Comparison of ENCODE assay signal across 14 cellular contexts in the genomic region with DNA sequence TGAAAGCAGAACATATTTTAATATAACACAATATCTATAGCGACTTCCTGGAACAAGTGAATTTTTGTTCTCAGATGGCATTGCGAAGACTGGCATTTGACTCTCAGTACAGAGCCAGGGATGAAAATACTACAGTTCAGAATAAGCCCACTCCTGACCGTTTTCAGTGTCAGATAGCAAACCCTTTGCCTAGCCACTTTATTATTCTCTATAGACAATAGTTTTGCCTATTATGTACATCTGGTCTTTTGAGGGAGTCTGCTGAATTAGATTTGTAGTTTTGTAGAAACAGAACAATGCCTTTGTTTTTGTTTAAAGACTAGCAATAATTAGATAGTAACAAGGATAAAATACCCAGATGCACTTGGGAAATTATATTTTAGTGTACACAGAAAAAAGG. TPM values are rescaled to one million over a fixed set of nuclear protein-coding genes. Genes with fewer than 3 reads are reported as not detected.
DNase-seq lines count a peak whose midpoint lies in the region; ATAC-seq and TF ChIP-seq lines count a peak whose summit lies in the region.
"Had no signal": no experiment of that assay in that cellular context is flagged by ENCODE, and none has a peak within 500 bp of the region (broad histone marks: within the 10 kb centered on the region; RNA-seq: fewer than 3 reads in every experiment).

No MANE protein-coding gene starts in this region.

- H3K9me3 ChIP-seq in OCI-LY1 (ENCODE audit: low read length), result no peaks in the 10 kb centered on the region
- H3K9me3 ChIP-seq in endocrine pancreas (ENCODE audit: control insufficient read depth, low read length), result no peaks in the 10 kb centered on the region
- H3K9me3 ChIP-seq in left lung, result no peaks in the 10 kb centered on the region

- H3K36me3 Mint-ChIP-seq in GM23338 (ENCODE audit: low read depth) (peaks cover 18% of the 10 kb centered on the region), nephron (ENCODE audit: low read depth) (peaks cover 21% of the 10 kb centered on the region), T-cell (peaks cover 19% of the 10 kb centered on the region)

- H3F3A ChIP-seq in GM23338 (replicated peaks; ENCODE audit: low read depth), result 0 out of 2 replicates have a peak, but pooled peaks cover 6% of the 10 kb centered on the region
- H3F3A ChIP-seq in OCI-LY1 (ENCODE audit: insufficient read depth, low read length), result 0 out of 2 replicates have a peak, but pooled peaks cover 2% of the 10 kb centered on the region

- no peaks in the 10 kb centered on the region for H3K27me3 ChIP-seq in GM23338 (ENCODE audit: insufficient read depth)
- H3K27me3 ChIP-seq in OCI-LY1 (ENCODE audit: insufficient read depth, low read length), result no peaks in the 10 kb centered on the region
- H3K27me3 ChIP-seq in endocrine pancreas (ENCODE audit: control insufficient read depth, insufficient read depth, low read length), result no peaks in the 10 kb centered on the region
- peaks cover 0 to 11% of the 10 kb centered on the region in 2 donors for H3K27me3 ChIP-seq in left lung

- intact Hi-C loops in lower leg skin (cut with DNase I; ENCODE audit: low total_unique reads) (no loop called here), left lung (cut with DNase I) (no loop called here)

- H3K79me2 ChIP-seq in GM23338 (replicated peaks; ENCODE audit: insufficient read depth) (peaks cover 32% of the 10 kb centered on the region), OCI-LY1 (ENCODE audit: insufficient read depth, low read length) (no peaks in the 10 kb centered on the region)

- H3K36me3 ChIP-seq in GM23338 (ENCODE audit: insufficient read depth) (no peaks in the 10 kb centered on the region; the same call in 1 of the 2 replicates), OCI-LY1 (ENCODE audit: insufficient read depth, low read length) (peaks cover 16% of the 10 kb centered on the region; the same call in 1 of the 2 replicates), endocrine pancreas (ENCODE audit: control insufficient read depth, insufficient read depth, low read length) (no peaks in the 10 kb centered on the region), left lung (peaks cover 0 to 12% of the 10 kb centered on the region in 2 donors)

- no peak for ATAC-seq in GM23338
- no peak for ATAC-seq in left lung
- no peak for ATAC-seq in T-cell (replicated peaks in 1 of 4)
- ATAC-seq: activated T-cell treated with anti-CD3 and anti-CD28 coated beads, Interleukin-2, amount 50 U/mL, for 4 hours; stimulated activated effector memory CD8-positive, alpha-beta T cell treated with anti-CD3 and anti-CD28 coated beads, Interleukin-12 subunit alpha, Interleukin-12 subunit beta, amount 100 ng/mL, for 72 hours had no signal

- H3K27me3 Mint-ChIP-seq in GM23338 (ENCODE audit: insufficient read depth, low read depth, poor library complexity), result peaks cover 3% of the 10 kb centered on the region
- no peaks in the 10 kb centered on the region for H3K27me3 Mint-ChIP-seq in nephron (ENCODE audit: low read depth)
- no peaks in the 10 kb centered on the region for H3K27me3 Mint-ChIP-seq in T-cell

- no peaks in the 10 kb centered on the region for H4K20me1 ChIP-seq in GM23338 (replicated peaks; ENCODE audit: insufficient read depth)
- H4K20me1 ChIP-seq in OCI-LY1 (ENCODE audit: insufficient read depth, low read length), result no peaks in the 10 kb centered on the region

- H3K4me3 Mint-ChIP-seq in GM23338 (peak overlapping the region; percentile 85; the same call in 2 of the 3 replicates), nephron (peak overlapping the region in 2 of 3 experiments; percentile 89 to 93), T-cell (no peak overlapping the region)

- H3K27ac Mint-ChIP-seq in GM23338 (no peak overlapping the region), nephron (no peak overlapping the region), T-cell (no peak overlapping the region)

- H3K27ac ChIP-seq in GM23338 (ENCODE audit: low read depth), result no peak overlapping the region
- H3K27ac ChIP-seq in OCI-LY1 (ENCODE audit: low read depth, low read length, poor library complexity, severe bottlenecking), result no peak overlapping the region
- H3K27ac ChIP-seq in left lung, result no peak overlapping the region

- DNase-seq in GM23338 (ENCODE audit: low spot score), result no peak
- no peak for DNase-seq in lower leg skin (ENCODE audit: low spot score in 2 of 2)
- DNase-seq in Kasumi-1 (lab: John Stamatoyannopoulos, UW), result no peak
- DNase-seq in left lung, result no peak
- no peak for DNase-seq in T-cell
- DNase-seq: activated CD4-positive, alpha-beta T cell treated with anti-CD3 and anti-CD28 coated beads for 1 hour; activated T-cell treated with anti-CD3 and anti-CD28 coated beads, Interleukin-2, amount 50 U/mL, for 4 hours; anterior cingulate cortex; dermis blood vessel endothelial cell; NCI-H2171 treated with DMSO at 0.1 percent for 48 hours had no signal

- peaks cover 12% of the 10 kb centered on the region for H3K4me1 ChIP-seq in GM23338 (ENCODE audit: insufficient read depth)
- H3K4me1 ChIP-seq in OCI-LY1 (ENCODE audit: insufficient read depth, low read length, severe bottlenecking), result peaks cover 34% of the 10 kb centered on the region
- peaks cover 31% of the 10 kb centered on the region for H3K4me1 ChIP-seq in endocrine pancreas (ENCODE audit: control insufficient read depth, insufficient read depth, low read length)
- peaks cover 10 to 26% of the 10 kb centered on the region in 2 donors for H3K4me1 ChIP-seq in left lung

- H3K4me2 ChIP-seq in GM23338, result peak overlapping the region; percentile 76
- H3K4me2 ChIP-seq in OCI-LY1 (ENCODE audit: low read length), result peak overlapping the region; percentile 80

- H3K4me1 Mint-ChIP-seq in GM23338, result peaks cover 16% of the 10 kb centered on the region
- H3K4me1 Mint-ChIP-seq in nephron, result peaks cover 36% of the 10 kb centered on the region
- H3K4me1 Mint-ChIP-seq in T-cell, result peaks cover 37 to 42% (median 41%) of the 10 kb centered on the region in 3 donors

- H2AFZ ChIP-seq in GM23338, result no peak overlapping the region
- no peak overlapping the region for H2AFZ ChIP-seq in OCI-LY1 (ENCODE audit: low read length)

- H3K9ac ChIP-seq in OCI-LY1 (ENCODE audit: low read length) (no peak overlapping the region), endocrine pancreas (ENCODE audit: control insufficient read depth, insufficient read depth, low read length) (no peak overlapping the region)

- WGBS in lower leg skin, 2 donors, result 87 to 92% methylated on average over 3 of the region's 3 CpGs

- POLR2A ChIA-PET in T-cell (lab: Charles Lee), result no interaction called here

- H3K9me3 Mint-ChIP-seq in GM23338, result no peaks in the 10 kb centered on the region
- no peaks in the 10 kb centered on the region for H3K9me3 Mint-ChIP-seq in nephron
- H3K9me3 Mint-ChIP-seq in T-cell, result no peaks in the 10 kb centered on the region
- H3K9me3 Mint-ChIP-seq: activated T-cell treated with anti-CD3 and anti-CD28 coated beads, Interleukin-2, amount 50 U/mL, for 4 hours; stimulated activated effector memory CD8-positive, alpha-beta T cell treated with anti-CD3 and anti-CD28 coated beads, Interleukin-12 subunit alpha, Interleukin-12 subunit beta, amount 100 ng/mL, for 72 hours had no signal

- CTCF ChIA-PET in T-cell (lab: Charles Lee), result interaction anchor here in 1 of 2 donors (0.6 kb wide), 1 partner anchor 496 kb away, joined by 3 read pairs; no protein-coding TSS in a partner anchor

- no peak for TF ChIP-seq CTCF in GM23338 (conservative IDR thresholded peaks at IDR 0.05; ENCODE audit: low read depth in 2 of 2)
- no peak for TF ChIP-seq CTCF in OCI-LY1 (IDR thresholded peaks at IDR 0.05; ENCODE audit: low read length)
- TF ChIP-seq CTCF in nephron (IDR thresholded peaks at IDR 0.05; ENCODE audit: unreplicated experiment in 3 of 3), result no peak
- TF ChIP-seq CTCF in lower leg skin (IDR thresholded peaks at IDR 0.05), result no peak
- TF ChIP-seq CTCF in left lung (IDR thresholded peaks at IDR 0.05), result no peak

- no peaks in the 10 kb centered on the region for H3K9me2 ChIP-seq in GM23338 (ENCODE audit: insufficient read depth)
- no peaks in the 10 kb centered on the region for H3K9me2 ChIP-seq in OCI-LY1 (ENCODE audit: low read depth, low read length)

- peak overlapping the region; percentile 83 for H3K4me3 ChIP-seq in GM23338
- H3K4me3 ChIP-seq in OCI-LY1 (ENCODE audit: low read depth, low read length, poor library complexity, severe bottlenecking), result peak overlapping the region; percentile 73
- H3K4me3 ChIP-seq in endocrine pancreas (ENCODE audit: control insufficient read depth, insufficient read depth, low read length), result peak overlapping the region; percentile 81
- no peak overlapping the region for H3K4me3 ChIP-seq in lower leg skin (ENCODE audit: low read depth, poor library complexity, severe bottlenecking)
- no peak overlapping the region for H3K4me3 ChIP-seq in left lung

- TF ChIP-seq POLR2A in lower leg skin (IDR thresholded peaks at IDR 0.05), result no peak

TF ChIP-seq in GM23338, 12 proteins besides CTCF, POLR2A, EP300 and RAD21 (continues in another document):
- TF ChIP-seq STAT1 (IDR thresholded peaks at IDR 0.05; ENCODE audit: unreplicated experiment), result no peak

RNA-seq across cellular contexts. Expression of gene MINPP1, which starts 2.3 kb away (rescaled TPM):
- 39.3 and 43.0 TPM in 2 replicates for total RNA-seq in GM23338 (2014; rRNA removed; shearing (Covaris generic))
- 27.0 TPM in 2 replicates for polyA plus RNA-seq in GM23338 (2016; fragmentation: Nextera tagmentation; extraction: Ambion mirVana)
- total RNA-seq in lower leg skin (10 to 100 TPM; 10.8 to 40.3 (median 23.7) TPM), left lung (10 to 100 TPM; 16.8 to 19.5 TPM), T-cell (1 to 10 TPM; 2.9 to 9.6 (median 8.8) TPM)

Comparison
In these comparisons a context has a peak if more than half of its experiments do, and no peak if none do; other contexts are left out.
1. H3K4me3 ChIP-seq: peak in GM23338 (single experiment), OCI-LY1 (single experiment) and endocrine pancreas (single experiment); none in lower leg skin (single experiment) and left lung (0 of 2).
2. H3K4me3 Mint-ChIP-seq: peak in GM23338 (single experiment) and nephron (2 of 3); none in T-cell (0 of 3).